ENCODE assay signal across 8 cellular contexts in the genomic region with DNA sequence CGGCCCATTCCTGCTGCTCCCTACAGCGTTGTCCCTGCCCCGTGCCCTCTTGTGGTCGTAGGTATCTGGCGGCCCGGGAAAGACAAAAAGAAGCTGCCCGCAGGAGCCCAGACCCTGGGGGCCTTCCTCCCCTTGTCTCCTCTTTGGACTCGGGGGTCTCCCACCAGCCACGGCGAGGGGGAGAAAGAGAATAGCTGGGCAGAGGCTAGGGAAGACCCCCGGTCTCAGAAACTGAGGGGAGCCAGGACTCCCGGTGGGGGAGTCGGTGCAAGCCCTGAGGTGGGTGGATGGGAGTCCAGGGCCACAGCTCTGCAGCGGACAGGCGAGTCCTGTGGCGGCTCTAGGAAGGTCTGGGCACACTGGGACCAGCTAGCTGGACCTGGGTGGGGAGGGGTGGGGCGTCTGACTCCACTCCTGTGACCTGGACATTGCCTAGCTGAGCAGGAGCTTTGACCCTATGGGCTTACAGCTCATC. TPM values are rescaled to one million over a fixed set of nuclear protein-coding genes. Genes with fewer than 3 reads are reported as not detected.
A peak's percentile ranks its signal among the peaks of the same experiment; 100 is the strongest.
DNase-seq lines count a peak whose midpoint lies in the region; ATAC-seq, FAIRE-seq and TF ChIP-seq lines count a peak whose summit lies in the region.

No MANE protein-coding gene starts in this region.

- no peak for FAIRE-seq in GM12878 (lab: Jason Lieb, UNC)

- H3K4me1 Mint-ChIP-seq in activated naive CD4-positive, alpha-beta T cell treated with anti-CD3 and anti-CD28 coated beads for 36 hours (ENCODE audit: low read depth): peaks cover 28% of the 10 kb centered on the region

- H3K4me1 ChIP-seq in GM12878 (ENCODE audit: control insufficient read depth, insufficient read depth, low read length) (peaks cover 20% of the 10 kb centered on the region), lower lobe of right lung (peaks cover 13% of the 10 kb centered on the region), thyroid gland (peaks cover 4 to 8% of the 10 kb centered on the region in 2 donors), SJCRH30 (no peaks in the 10 kb centered on the region)

- ATAC-seq in GM12878: peak; percentile 27
- peak in 1 of 2 donors; percentile 3 for ATAC-seq in lower lobe of right lung
- ATAC-seq in GM18520 (IDR thresholded peaks at IDR 0.05; ENCODE audit: unreplicated experiment): no peak

- CTCF ChIA-PET in activated naive CD4-positive, alpha-beta T cell treated with anti-CD3 and anti-CD28 coated beads for 36 hours (lab: Charles Lee): interaction anchor here (0.6 to 1.4 kb wide), 10 partner anchors 11 to 158 kb away, joined by 3 to 11 read pairs (median 4); a partner anchor contains a TSS
- CTCF ChIA-PET in GM12878 (lab: Yijun Ruan, JAX): interaction anchor here (0.6 to 2.8 kb wide), 12 partner anchors 11 to 482 kb away, joined by 3 to 32 read pairs (median 4); no protein-coding TSS in a partner anchor

- TF ChIP-seq CTCF in GM12878 (IDR thresholded peaks at IDR 0.05 in 2 of 3, conservative IDR thresholded peaks at IDR 0.05 in 1 of 3; ENCODE audit: control insufficient read depth in 2 of 3, extremely low read depth in 1 of 3, insufficient read depth in 1 of 3, low read depth in 3 of 3, low read length in 3 of 3): no peak
- TF ChIP-seq CTCF in lower lobe of right lung (IDR thresholded peaks at IDR 0.05): no peak
- no peak for TF ChIP-seq CTCF in thyroid gland (IDR thresholded peaks at IDR 0.05)

- RAD21 ChIA-PET in GM12878 (lab: Charles Lee; ENCODE audit: unreplicated experiment): interaction anchor here (0.8 to 2.7 kb wide), 7 partner anchors 17 to 177 kb away, joined by 3 to 38 read pairs (median 3); no protein-coding TSS in a partner anchor

- peak overlapping the region; percentile 80 for H3K4me2 ChIP-seq in GM12878 (ENCODE audit: control insufficient read depth, insufficient read depth)

- H3K27ac ChIP-seq in GM12878 (ENCODE audit: control insufficient read depth, insufficient read depth) (peak overlapping the region; percentile 91), lower lobe of right lung (peak overlapping the region; percentile 85), thyroid gland (peak overlapping the region; percentile 53 to 69 (median 67)), SJCRH30 (no peak overlapping the region)

- H3K27me3 Mint-ChIP-seq in activated naive CD4-positive, alpha-beta T cell treated with anti-CD3 and anti-CD28 coated beads for 36 hours (ENCODE audit: low read depth): no peaks in the 10 kb centered on the region

- no peaks in the 10 kb centered on the region for H4K20me1 ChIP-seq in GM12878 (ENCODE audit: control insufficient read depth, insufficient read depth)

- H3K9me3 ChIP-seq in GM12878 (replicated peaks; ENCODE audit: control insufficient read depth, insufficient read depth, low read length) (no peaks in the 10 kb centered on the region; the same call in 2 of the 3 replicates), lower lobe of right lung (no peaks in the 10 kb centered on the region), thyroid gland (no peaks in the 10 kb centered on the region), SJCRH30 (replicated peaks) (no peaks in the 10 kb centered on the region)

- TF ChIP-seq RAD21 in GM12878 (IDR thresholded peaks at IDR 0.05; ENCODE audit: insufficient read depth, low read depth, low read length): no peak

- SMC1A ChIA-PET in GM12878 (lab: Charles Lee; ENCODE audit: uncharacterized antibody, unreplicated experiment): interaction anchor here (0.7 to 2.7 kb wide), 10 partner anchors 10 to 92 kb away, joined by 3 to 35 read pairs (median 3); no protein-coding TSS in a partner anchor

- TF ChIP-seq POLR2A in GM12878 (IDR thresholded peaks at IDR 0.05; ENCODE audit: low read depth, low read length) (no peak), thyroid gland (IDR thresholded peaks at IDR 0.05) (no peak)

- H3K79me2 ChIP-seq in GM12878 (ENCODE audit: control insufficient read depth, insufficient read depth, low read length): no peaks in the 10 kb centered on the region; the same call in 1 of the 2 replicates

- no peaks in the 10 kb centered on the region for H3K36me3 ChIP-seq in GM12878 (ENCODE audit: control insufficient read depth in 2 of 2, insufficient read depth in 2 of 2, low read length in 1 of 2)
- no peaks in the 10 kb centered on the region for H3K36me3 ChIP-seq in lower lobe of right lung
- H3K36me3 ChIP-seq in thyroid gland: no peaks in the 10 kb centered on the region
- H3K36me3 ChIP-seq in SJCRH30: no peaks in the 10 kb centered on the region

- intact Hi-C loops in activated naive CD4-positive, alpha-beta T cell treated with anti-CD3 and anti-CD28 coated beads for 36 hours (cut with micrococcal nuclease): loop anchor here (2.0 to 10.0 kb wide), 4 partner anchors 62 to 459 kb away; a partner anchor contains a TSS
- intact Hi-C loops in GM12878 (cut with micrococcal nuclease; ENCODE audit: unreplicated experiment) (loop anchor here (1.0 to 2.0 kb wide), 2 partner anchors 63 to 126 kb away; no protein-coding TSS in a partner anchor), lower lobe of right lung (cut with DNase I) (no loop called here), thyroid gland (cut with DNase I) (no loop called here)

- POLR2A ChIA-PET in GM12878 (lab: Charles Lee): interaction anchor here (0.9 to 1.0 kb wide), 3 partner anchors 36 to 83 kb away, joined by 3 to 4 read pairs (median 3); no protein-coding TSS in a partner anchor

- peak overlapping the region; percentile 83 for H2AFZ ChIP-seq in GM12878 (ENCODE audit: control insufficient read depth, low read depth, low read length)

- no peak for TF ChIP-seq EP300 in GM12878 (IDR thresholded peaks at IDR 0.05; ENCODE audit: borderline replicate concordance in 1 of 2, control insufficient read depth in 1 of 2, low read depth in 2 of 2, low read length in 2 of 2)

- H3K27me3 ChIP-seq in GM12878 (replicated peaks in 1 of 2; ENCODE audit: control insufficient read depth in 2 of 2, insufficient read depth in 2 of 2, low read length in 1 of 2) (no peaks in the 10 kb centered on the region), lower lobe of right lung (ENCODE audit: low read depth) (no peaks in the 10 kb centered on the region), thyroid gland (no peaks in the 10 kb centered on the region), SJCRH30 (no peaks in the 10 kb centered on the region)

- TSS peak; percentile 82 for BruUV-seq in GM12878 (replicated peaks; lab: Mats Ljungman, UMichigan)

- no peaks in the 10 kb centered on the region for H3K9me3 Mint-ChIP-seq in activated naive CD4-positive, alpha-beta T cell treated with anti-CD3 and anti-CD28 coated beads for 36 hours

- H3K9ac ChIP-seq in GM12878 (ENCODE audit: control insufficient read depth, insufficient read depth, low read length): peak overlapping the region; percentile 81

- H3K27ac Mint-ChIP-seq in activated naive CD4-positive, alpha-beta T cell treated with anti-CD3 and anti-CD28 coated beads for 36 hours: peak overlapping the region; percentile 98

- WGBS in GM12878 (ENCODE audit: insufficient coverage, insufficient replicate concordance, low lambda C conversion rate, missing lambda C conversion rate): 27% methylated on average over 16 of the region's 17 CpGs
- WGBS in thyroid gland, 2 donors: 64 to 69% methylated on average over 10 to 14 of the region's 17 CpGs

- peak overlapping the region; percentile 89 for H3K4me3 Mint-ChIP-seq in activated naive CD4-positive, alpha-beta T cell treated with anti-CD3 and anti-CD28 coated beads for 36 hours

- in situ Hi-C loops in GM12878 (cut with MboI): no loop called here

- DNase-seq in activated naive CD4-positive, alpha-beta T cell treated with anti-CD3 and anti-CD28 coated beads for 36 hours: no peak
- DNase-seq in activated naive CD4-positive, alpha-beta T cell treated with Interleukin-2 at 50 U/mL for 16 hours: no peak
- DNase-seq in GM12878 (ENCODE audit: low read depth, low spot score) (no peak), lower lobe of right lung (no peak), thyroid gland (no peak), SJCRH30 (no peak)
- DNase-seq in activated CD8-positive, alpha-beta memory T cell treated with anti-CD3 and anti-CD28 coated beads for 24 hours: no peak

- peak overlapping the region; percentile 83 for H3K4me3 ChIP-seq in GM12878
- H3K4me3 ChIP-seq in lower lobe of right lung: peak overlapping the region; percentile 62
- peak overlapping the region in 2 of 3 donors; percentile 15 to 29 for H3K4me3 ChIP-seq in thyroid gland (replicated peaks in 1 of 3)
- H3K4me3 ChIP-seq in SJCRH30: no peak overlapping the region

- H3K36me3 Mint-ChIP-seq in activated naive CD4-positive, alpha-beta T cell treated with anti-CD3 and anti-CD28 coated beads for 36 hours (ENCODE audit: low read depth): peaks cover 2% of the 10 kb centered on the region

TF ChIP-seq in GM12878, 131 proteins besides CTCF, POLR2A, EP300 and RAD21 (continues in another document):
- TF ChIP-seq WRNIP1 (IDR thresholded peaks at IDR 0.05; ENCODE audit: borderline replicate concordance, low read depth, low read length): no peak
- TF ChIP-seq TBL1XR1 (IDR thresholded peaks at IDR 0.05; ENCODE audit: low read depth, low read length): no peak
- no peak for TF ChIP-seq MEF2B (IDR thresholded peaks at IDR 0.05; ENCODE audit: partially characterized antibody, poor library complexity, severe bottlenecking)

RNA-seq across cellular contexts. Expression of a gene that starts 1.3 kb away (rescaled TPM):
- under 1 TPM; 0.05 to 0.10 TPM for total RNA-seq in activated naive CD4-positive, alpha-beta T cell treated with anti-CD3 and anti-CD28 coated beads for 36 hours
- total RNA-seq in GM12878 (2013; cell fraction: nucleolus; rRNA removed): 1.2 TPM in 2 replicates
- 0.05 and 0.06 TPM in 2 replicates for total RNA-seq in GM12878 (2014; rRNA removed)
- not detected in 2 replicates for total RNA-seq in GM12878 (2014; rRNA removed; fragmentation: Illumina TruSeq; extraction: Trizol)
- 0.13 and 0.19 TPM in 2 replicates for total RNA-seq in GM12878 (2021)
- polyA plus RNA-seq in GM12878 (2011; ENCODE audit: low read depth): 0.07 TPM
- 0.14 TPM in 2 replicates for polyA plus RNA-seq in GM12878 (2011; rRNA removed)
- 0.08 and 0.09 TPM in 2 replicates for polyA plus RNA-seq in GM12878 (2011; cell fraction: cytosol; rRNA removed)
- 0.61 and 0.67 TPM in 2 replicates for polyA plus RNA-seq in GM12878 (2011; cell fraction: nucleus; rRNA removed)
- polyA plus RNA-seq in GM12878 (2012): 0.05 and 0.13 TPM in 2 replicates
- polyA plus RNA-seq in GM12878 (2014; fragmentation: Illumina TruSeq; extraction: Trizol): not detected in 2 replicates
- not detected for polyA plus RNA-seq in GM12878 (2014; fragmentation: Nextera tagmentation; extraction: Ambion mirVana)
- 0.04 TPM in 1 of 2 replicates, not detected in the other for polyA plus RNA-seq in GM12878 (2014; rRNA removed)
- under 1 TPM in 1 of 2 experiments, not detected in 1; 0.21 TPM for polyA plus RNA-seq in GM12878 (2016; fragmentation: Nextera tagmentation; extraction: Ambion mirVana)
- 0.29 and 0.52 TPM in 2 replicates for polyA minus RNA-seq in GM12878 (2011; rRNA and poly(A)+ RNA removed)
- 0.67 TPM in 1 of 2 replicates, not detected in the other for polyA minus RNA-seq in GM12878 (2011; cell fraction: cytosol; rRNA and poly(A)+ RNA removed)
- polyA minus RNA-seq in GM12878 (2011; cell fraction: nucleus; rRNA and poly(A)+ RNA removed): 0.85 and 0.86 TPM in 2 replicates
- total RNA-seq in lower lobe of right lung: 1.4 TPM
- total RNA-seq in thyroid gland: 1 to 10 TPM in 2 of 4 donors, not detected in 2; 1.1 to 1.6 TPM
- not detected in 2 replicates for total RNA-seq in SJCRH30 (2014; rRNA removed; shearing (Covaris generic))

Comparison
In these comparisons a context has a peak if more than half of its experiments do, and no peak if none do; other contexts are left out.
1. intact Hi-C loops: an anchor here in activated naive CD4-positive, alpha-beta T cell treated with anti-CD3 and anti-CD28 coated beads for 36 hours (2.0 to 10.0 kb wide) and GM12878 (1.0 to 2.0 kb wide); none called in lower lobe of right lung and thyroid gland.